In the genomic region with DNA sequence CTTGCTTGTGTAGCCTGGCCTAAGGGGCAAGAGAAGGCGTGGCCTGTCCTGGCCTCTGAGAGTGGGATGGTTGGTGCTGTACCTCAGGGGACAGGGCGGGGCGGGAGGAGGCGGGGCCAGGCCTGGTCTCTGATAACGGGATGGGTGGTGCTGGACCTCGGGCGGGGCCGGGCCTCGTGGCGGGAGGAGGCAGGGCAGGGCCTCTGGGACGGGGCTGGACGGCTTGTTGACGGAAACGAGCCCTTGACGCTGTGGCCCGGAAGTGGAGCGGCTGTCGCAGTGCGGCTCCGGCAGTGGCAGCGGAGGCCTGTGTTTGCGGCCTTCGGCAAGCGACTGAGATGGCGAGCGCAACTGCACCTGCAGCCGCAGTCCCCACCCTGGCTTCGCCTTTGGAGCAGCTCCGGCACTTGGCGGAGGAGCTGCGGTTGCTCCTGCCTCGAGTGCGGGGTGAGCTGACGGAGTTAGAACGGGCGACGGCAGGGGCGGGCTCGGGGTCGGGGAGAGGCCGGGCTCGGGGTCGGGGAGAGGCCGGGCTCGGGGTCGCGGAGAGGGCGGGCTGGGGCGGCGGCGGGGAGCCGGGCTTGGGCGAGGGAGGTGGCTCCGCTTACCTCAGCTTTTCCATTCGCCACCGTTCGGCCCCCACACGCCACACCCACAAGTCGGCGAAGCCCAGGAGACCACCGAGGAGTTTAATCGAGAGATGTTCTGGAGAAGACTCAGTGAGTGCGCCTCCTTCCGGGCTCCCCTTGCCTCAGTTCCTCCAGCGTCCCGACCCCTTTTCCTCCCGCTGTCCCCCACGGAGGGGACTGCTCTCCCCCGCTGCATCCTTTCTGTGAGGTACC, we compare ENCODE assay signal across 8 cellular contexts. TPM values are rescaled to one million over a fixed set of nuclear protein-coding genes. Genes with fewer than 3 reads are reported as not detected.
DNase-seq lines count a peak whose midpoint lies in the region; ATAC-seq and TF ChIP-seq lines count a peak whose summit lies in the region.

A gene with protein sequence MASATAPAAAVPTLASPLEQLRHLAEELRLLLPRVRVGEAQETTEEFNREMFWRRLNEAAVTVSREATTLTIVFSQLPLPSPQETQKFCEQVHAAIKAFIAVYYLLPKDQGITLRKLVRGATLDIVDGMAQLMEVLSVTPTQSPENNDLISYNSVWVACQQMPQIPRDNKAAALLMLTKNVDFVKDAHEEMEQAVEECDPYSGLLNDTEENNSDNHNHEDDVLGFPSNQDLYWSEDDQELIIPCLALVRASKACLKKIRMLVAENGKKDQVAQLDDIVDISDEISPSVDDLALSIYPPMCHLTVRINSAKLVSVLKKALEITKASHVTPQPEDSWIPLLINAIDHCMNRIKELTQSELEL (plus strand): TSS at position 243 of the 842 bp plus-strand sequence. CDS start 96 bp downstream, at position 339.

- H3K9ac ChIP-seq in HUES6 (ENCODE audit: low read length), result peak within 1 kb of the TSS; percentile 80

- peaks cover 14% of the 10 kb centered on the region for H3K36me3 ChIP-seq in HUES6 (ENCODE audit: control insufficient read depth, insufficient read depth, low read length)
- no peaks in the 10 kb centered on the region for H3K36me3 ChIP-seq in PC-9 (ENCODE audit: low read depth)

- CTCF ChIA-PET in PC-9 (lab: Charles Lee), result interaction anchor here (0.6 kb wide), 1 partner anchor 269 kb away, joined by 7 read pairs; no protein-coding TSS in a partner anchor

- H3F3A ChIP-seq in PC-9 (ENCODE audit: insufficient read depth, low read depth), result peaks cover 16% of the 10 kb centered on the region; the same call in 1 of the 2 replicates

- H2AFZ ChIP-seq in PC-9, result peak within 1 kb of the TSS; percentile 81

- POLR2A ChIA-PET in PC-9 (lab: Charles Lee; ENCODE audit: unreplicated experiment), result no interaction called here

- no peak within 1 kb of the TSS for H3K27ac ChIP-seq in HUES6 (ENCODE audit: low read depth, low read length)
- peak within 1 kb of the TSS; percentile 71 for H3K27ac ChIP-seq in PC-9

- H3K79me2 ChIP-seq in PC-9 (ENCODE audit: low read depth), result peaks cover 13% of the 10 kb centered on the region; the same call in 1 of the 2 replicates

- H3K4me3 ChIP-seq in HUES6 (ENCODE audit: low read depth, low read length) (peak within 1 kb of the TSS; percentile 84), PC-9 (peak within 1 kb of the TSS; percentile 80), epithelial cell of proximal tubule (ENCODE audit: low read depth, low read length) (peak within 1 kb of the TSS; percentile 94)

- peaks cover 7% of the 10 kb centered on the region for H3K4me1 ChIP-seq in HUES6 (ENCODE audit: control insufficient read depth, insufficient read depth, low read length)
- peaks cover 30% of the 10 kb centered on the region for H3K4me1 ChIP-seq in PC-9 (replicated peaks; ENCODE audit: insufficient read depth)

- H3K9me2 ChIP-seq in PC-9 (ENCODE audit: insufficient read depth), result no peaks in the 10 kb centered on the region

- no peaks in the 10 kb centered on the region for H4K20me1 ChIP-seq in PC-9 (ENCODE audit: insufficient read depth)

- DNase-seq in DMS153 treated with DMSO at 0.1 percent for 48 hours (lab: John Stamatoyannopoulos, UW; ENCODE audit: unreplicated experiment), result peak; percentile 18
- peak; percentile 80 to 96 for DNase-seq in PC-9
- DNase-seq in activated T-cell treated with anti-CD3 and anti-CD28 coated beads for 48 hours (ENCODE audit: low read depth), result peak; percentile 90
- no peak for DNase-seq in epithelial cell of proximal tubule (ENCODE audit: low read depth)
- DNase-seq in mucosa of gallbladder (ENCODE audit: low spot score), result peak; percentile 94
- DNase-seq in stimulated activated CD8-positive, alpha-beta memory T cell treated with anti-CD3 and anti-CD28 coated beads, Interleukin-4, amount 100 ng/mL, for 48 hours, result peak; percentile 96

- H3K9me3 ChIP-seq in HUES6 (ENCODE audit: control insufficient read depth, insufficient read depth, low read depth, low read length) (no peaks in the 10 kb centered on the region), PC-9 (ENCODE audit: insufficient read depth, low read depth) (no peaks in the 10 kb centered on the region)

- H3K4me2 ChIP-seq in PC-9, result peak within 1 kb of the TSS; percentile 97

- H3K27me3 ChIP-seq in HUES6 (ENCODE audit: control insufficient read depth, insufficient read depth, low read length) (no peaks in the 10 kb centered on the region), PC-9 (ENCODE audit: insufficient read depth, low read depth) (no peaks in the 10 kb centered on the region)

- peak; percentile 29; the same call in 1 of the 2 replicates for TF ChIP-seq CTCF in PC-9 (conservative IDR thresholded peaks at IDR 0.05)
- TF ChIP-seq CTCF in epithelial cell of proximal tubule (conservative IDR thresholded peaks at IDR 0.05; ENCODE audit: low read depth, low read length), result peak; percentile 51

- no TSS peak for BruUV-seq in PC-9 (replicated peaks; lab: Mats Ljungman, UMichigan)

- intact Hi-C loops in PC-9 (cut with micrococcal nuclease; ENCODE audit: unreplicated experiment), result loop anchor here (5.0 kb wide), 1 partner anchor 483 kb away; no protein-coding TSS in a partner anchor

- ATAC-seq in GM21423 (IDR thresholded peaks at IDR 0.05; ENCODE audit: unreplicated experiment), result peak; percentile 90

RNA-seq across cellular contexts. Expression of the gene that starts here (rescaled TPM):
- 44.0 and 50.2 TPM in 2 replicates for total RNA-seq in PC-9 (2021)
- total RNA-seq in epithelial cell of proximal tubule, result 39.8 and 54.5 TPM in 2 replicates
- 62.0 TPM for total RNA-seq in mucosa of gallbladder
